ENCODE assay signal across 15 cellular contexts in the genomic region with DNA sequence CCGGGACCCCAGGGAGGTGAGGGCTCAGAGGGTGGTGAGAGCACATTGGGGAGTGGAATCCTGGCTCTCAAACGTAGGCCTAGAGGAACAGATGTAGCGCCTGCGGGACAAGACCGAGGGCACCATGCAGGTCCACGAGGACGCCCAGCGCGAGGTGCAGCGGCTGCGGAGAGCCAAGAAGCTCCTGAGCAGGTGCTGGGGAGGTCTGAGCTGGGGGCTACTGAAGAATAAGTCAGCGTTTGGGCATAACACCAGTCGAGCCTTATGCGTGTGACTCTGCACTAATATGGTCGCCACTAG. TPM values are rescaled to one million over a fixed set of nuclear protein-coding genes. Genes with fewer than 3 reads are reported as not detected.
DNase-seq lines count a peak whose midpoint lies in the region; ATAC-seq and TF ChIP-seq lines count a peak whose summit lies in the region.
"Had no signal": no experiment of that assay in that cellular context is flagged by ENCODE, and none has a peak within 500 bp of the region (broad histone marks: within the 10 kb centered on the region; RNA-seq: fewer than 3 reads in every experiment).

No MANE protein-coding gene starts in this region.

- intact Hi-C loops in IMR-90 (cut with micrococcal nuclease) (no loop called here), uterus (cut with DNase I; ENCODE audit: low total_unique reads) (no loop called here)

- H3K4me3 ChIP-seq in IMR-90 (ENCODE audit: insufficient read depth, low read depth, low read length) (no peak overlapping the region), fibroblast of mammary gland (ENCODE audit: control insufficient read depth, low read depth, low read length) (peak overlapping the region; percentile 61), uterus (no peak overlapping the region)

- TF ChIP-seq CTCF in IMR-90 (conservative IDR thresholded peaks at IDR 0.05; ENCODE audit: low read depth, low read length) (no peak), fibroblast of mammary gland (conservative IDR thresholded peaks at IDR 0.05; ENCODE audit: control insufficient read depth, insufficient read depth, low read depth, low read length) (no peak), osteocyte (IDR thresholded peaks at IDR 0.05) (no peak), uterus (IDR thresholded peaks at IDR 0.05) (no peak)

- no peaks in the 10 kb centered on the region for H3K9me3 Mint-ChIP-seq in osteocyte (ENCODE audit: unreplicated experiment)
- H3K9me3 Mint-ChIP-seq: T-helper 1 cell treated with Interleukin-12 subunit alpha and Interleukin-12 subunit beta and Interleukin-4 antibody, amounts not matched to agents 30 μg/mL and 1 μg/mL, for 36 hours had no signal

- peak; percentile 57 for DNase-seq in DMS 273 (lab: John Stamatoyannopoulos, UW; ENCODE audit: unreplicated experiment)
- no peak for DNase-seq in DMS 273 treated with DMSO at 0.1 percent for 48 hours (lab: John Stamatoyannopoulos, UW)
- no peak for DNase-seq in IMR-90
- DNase-seq in fibroblast of mammary gland (ENCODE audit: low read depth): no peak
- peak; percentile 75 for DNase-seq in osteocyte (ENCODE audit: extremely low spot score, unreplicated experiment)
- no peak for DNase-seq in NCI-H524 treated with DMSO at 0.1 percent for 48 hours (lab: John Stamatoyannopoulos, UW)
- DNase-seq in uterus: no peak
- DNase-seq: 8988T; COR-L47; effector CD8-positive, alpha-beta T cell; NCI-H1105; NCI-H446 treated with DMSO at 0.1 percent for 48 hours had no signal

- no peaks in the 10 kb centered on the region for H3K4me1 ChIP-seq in IMR-90 (ENCODE audit: control insufficient read depth, insufficient read depth, low read length)
- H3K4me1 ChIP-seq in uterus: no peaks in the 10 kb centered on the region

- no peaks in the 10 kb centered on the region for H4K20me1 ChIP-seq in IMR-90 (ENCODE audit: insufficient read depth, low read length)

- TF ChIP-seq RAD21 in IMR-90 (IDR thresholded peaks at IDR 0.05; ENCODE audit: low read length): no peak

- dilution Hi-C loops in IMR-90 (cut with HindIII; ENCODE audit: low sequenced_read_pairs, unreplicated experiment): no loop called here

- 68% methylated on average over 11 of the region's 15 CpGs; no CpG with 5 or more reads in 1 of the 2 experiments for WGBS in IMR-90 (ENCODE audit: extremely low coverage in 2 of 2, insufficient read length in 1 of 2), 2 experiments

- H3K23ac ChIP-seq in IMR-90 (ENCODE audit: low read depth, low read length): no peak overlapping the region

- no peak overlapping the region for H3K27ac Mint-ChIP-seq in osteocyte (ENCODE audit: unreplicated experiment)
- H3K27ac Mint-ChIP-seq: T-helper 1 cell treated with Interleukin-12 subunit alpha and Interleukin-12 subunit beta and Interleukin-4 antibody, amounts not matched to agents 30 μg/mL and 1 μg/mL, for 36 hours had no signal

- in situ Hi-C loops in IMR-90 (cut with MboI; ENCODE audit: low sequenced_read_pairs): no loop called here

- no peak for TF ChIP-seq POLR2A in IMR-90 (IDR thresholded peaks at IDR 0.05; ENCODE audit: low read depth, low read length)
- TF ChIP-seq POLR2A in uterus (IDR thresholded peaks at IDR 0.05): no peak

- H3K27ac ChIP-seq in IMR-90 (ENCODE audit: insufficient read depth, low read length) (no peak overlapping the region), uterus (no peak overlapping the region)
- H3K27ac ChIP-seq: neutrophil had no signal

- no peak overlapping the region for H4K91ac ChIP-seq in IMR-90 (ENCODE audit: insufficient read depth, low read depth, low read length)

- H2BK15ac ChIP-seq in IMR-90 (ENCODE audit: low read depth, low read length): no peak overlapping the region

- peaks cover 1% of the 10 kb centered on the region; the same call in 1 of the 2 replicates for H3K27me3 ChIP-seq in IMR-90 (ENCODE audit: control insufficient read depth, insufficient read depth, low read length)
- no peaks in the 10 kb centered on the region for H3K27me3 ChIP-seq in uterus

- no peak overlapping the region for H3K4me2 ChIP-seq in IMR-90 (ENCODE audit: low read depth, low read length)

- no peak overlapping the region for H3K14ac ChIP-seq in IMR-90 (replicated peaks; ENCODE audit: low read depth, low read length)

- POLR2A ChIA-PET in IMR-90 (lab: Charles Lee; ENCODE audit: unreplicated experiment): no interaction called here

- no peak overlapping the region for H2AK9ac ChIP-seq in IMR-90 (replicated peaks; ENCODE audit: low read depth, low read length, poor library complexity)

- H3K36me3 Mint-ChIP-seq in osteocyte (ENCODE audit: unreplicated experiment): no peaks in the 10 kb centered on the region

- H2BK5ac ChIP-seq in IMR-90 (ENCODE audit: low read depth, low read length, poor library complexity, severe bottlenecking): no peak overlapping the region

- H3K9me3 ChIP-seq in IMR-90 (ENCODE audit: control insufficient read depth, insufficient read depth, low read length) (no peaks in the 10 kb centered on the region), uterus (no peaks in the 10 kb centered on the region)
- H3K9me3 ChIP-seq: neutrophil had no signal

- H2AFZ ChIP-seq in IMR-90 (replicated peaks; ENCODE audit: low read length, poor library complexity): peak overlapping the region; percentile 72

- H3K36me3 ChIP-seq in IMR-90 (ENCODE audit: control insufficient read depth, insufficient read depth, low read length) (no peaks in the 10 kb centered on the region), uterus (no peaks in the 10 kb centered on the region)
- H3K36me3 ChIP-seq: neutrophil had no signal

- H3K79me1 ChIP-seq in IMR-90 (ENCODE audit: low read depth in 1 of 2, low read length in 2 of 2): peaks cover 3 to 12% of the 10 kb centered on the region in 2 experiments

- CTCF ChIA-PET in IMR-90 (lab: Yijun Ruan, JAX): no interaction called here

- no peak overlapping the region for H3K4me3 Mint-ChIP-seq in osteocyte (ENCODE audit: unreplicated experiment)

- no peak overlapping the region for H2BK120ac ChIP-seq in IMR-90 (ENCODE audit: low read depth, low read length)

- H3K56ac ChIP-seq in IMR-90 (ENCODE audit: extremely low read depth, insufficient read depth, low read length): no peak overlapping the region

- H2AK5ac ChIP-seq in IMR-90 (ENCODE audit: low read depth, low read length): 0 out of 2 replicates have a peak overlapping the region, but pooled peaks have one; percentile 49

- H3K4ac ChIP-seq in IMR-90 (ENCODE audit: low read depth, low read length): no peak overlapping the region

- no peaks in the 10 kb centered on the region for H3K27me3 Mint-ChIP-seq in osteocyte (ENCODE audit: unreplicated experiment)

- no peak overlapping the region for H4K8ac ChIP-seq in IMR-90 (ENCODE audit: low read depth in 2 of 2, low read length in 2 of 2)

- no peak overlapping the region for H3K9ac ChIP-seq in IMR-90 (ENCODE audit: low read depth, low read length)

- H3K9me1 ChIP-seq in IMR-90 (ENCODE audit: insufficient read depth, low read length): no peaks in the 10 kb centered on the region

- H3K4me1 Mint-ChIP-seq in osteocyte (ENCODE audit: unreplicated experiment): peaks cover 26% of the 10 kb centered on the region

- H3K18ac ChIP-seq in IMR-90 (ENCODE audit: low read depth, low read length): no peak overlapping the region

- ATAC-seq in IMR-90 (ENCODE audit: low read depth) (no peak), HG03139 (IDR thresholded peaks at IDR 0.05; ENCODE audit: unreplicated experiment) (no peak)

- no peak overlapping the region for H2BK20ac ChIP-seq in IMR-90 (ENCODE audit: low read depth, low read length)

- BruUV-seq in IMR-90 (replicated peaks; lab: Mats Ljungman, UMichigan): no TSS peak

- H4K5ac ChIP-seq in IMR-90 (ENCODE audit: low read depth, low read length): no peak overlapping the region

TF ChIP-seq in IMR-90, 13 proteins besides CTCF, POLR2A, EP300 and RAD21:
- TF ChIP-seq RCOR1 (IDR thresholded peaks at IDR 0.05; ENCODE audit: insufficient replicate concordance, low read length): no peak
- no peak for TF ChIP-seq MXI1 (IDR thresholded peaks at IDR 0.05; ENCODE audit: borderline replicate concordance, low read depth, low read length)
- TF ChIP-seq, protein P1, sequence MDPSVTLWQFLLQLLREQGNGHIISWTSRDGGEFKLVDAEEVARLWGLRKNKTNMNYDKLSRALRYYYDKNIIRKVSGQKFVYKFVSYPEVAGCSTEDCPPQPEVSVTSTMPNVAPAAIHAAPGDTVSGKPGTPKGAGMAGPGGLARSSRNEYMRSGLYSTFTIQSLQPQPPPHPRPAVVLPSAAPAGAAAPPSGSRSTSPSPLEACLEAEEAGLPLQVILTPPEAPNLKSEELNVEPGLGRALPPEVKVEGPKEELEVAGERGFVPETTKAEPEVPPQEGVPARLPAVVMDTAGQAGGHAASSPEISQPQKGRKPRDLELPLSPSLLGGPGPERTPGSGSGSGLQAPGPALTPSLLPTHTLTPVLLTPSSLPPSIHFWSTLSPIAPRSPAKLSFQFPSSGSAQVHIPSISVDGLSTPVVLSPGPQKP (IDR thresholded peaks at IDR 0.05; ENCODE audit: borderline replicate concordance, low read depth, low read length): no peak
- no peak for TF ChIP-seq MAZ (IDR thresholded peaks at IDR 0.05; ENCODE audit: borderline replicate concordance, low read depth, low read length)
- no peak for TF ChIP-seq SMC3 (IDR thresholded peaks at IDR 0.05; ENCODE audit: low read depth, low read length)
- no peak for TF ChIP-seq FOS (IDR thresholded peaks at IDR 0.05; ENCODE audit: low read depth, low read length)
TF ChIP-seq in IMR-90: peak in this region for 0.

RNA-seq across cellular contexts. Expression of a gene that starts 2.6 kb away (rescaled TPM):
- total RNA-seq in IMR-90 (2012; rRNA removed) (18.1 and 18.8 TPM in 2 replicates), osteocyte (30.4 and 31.0 TPM in 2 replicates), uterus (10 to 100 TPM in 1 of 4 donors, 1 to 10 TPM in 3; 3.8 to 23.0 (median 6.7) TPM)
- polyA plus RNA-seq in IMR-90 (2012; rRNA removed): 6.7 and 8.7 TPM in 2 replicates
- 7.9 and 12.1 TPM in 2 replicates for polyA plus RNA-seq in IMR-90 (2012; cell fraction: cytosol; rRNA removed)
- 13.9 and 33.7 TPM in 2 replicates for polyA plus RNA-seq in IMR-90 (2012; cell fraction: nucleus; rRNA removed; ENCODE audit: low replicate concordance)

Comparison
In these comparisons a context has a peak if more than half of its experiments do, and no peak if none do; other contexts are left out.
1. DNase-seq: peak in DMS 273 (single experiment) and osteocyte (single experiment); none in DMS 273 treated with DMSO at 0.1 percent for 48 hours (single experiment), IMR-90 (single experiment), fibroblast of mammary gland (single experiment), NCI-H524 treated with DMSO at 0.1 percent for 48 hours (single experiment) and uterus (0 of 2).